In genomic region chr2:138514173-138514572, GRCh38 we compare ENCODE assay signal across 20 cellular contexts. TPM values are rescaled to one million over a fixed set of nuclear protein-coding genes. Genes with fewer than 3 reads are reported as not detected.
DNase-seq lines count a peak whose midpoint lies in the region; TF ChIP-seq lines count a peak whose summit lies in the region.
"Had no signal": no experiment of that assay in that cellular context is flagged by ENCODE, and none has a peak within 500 bp of the region (broad histone marks: within the 10 kb centered on the region; RNA-seq: fewer than 3 reads in every experiment).

No MANE protein-coding gene starts in this region.

- H3K9me3 ChIP-seq in Caco-2 (no peaks in the 10 kb centered on the region), HUES48 (ENCODE audit: control insufficient read depth, insufficient read depth, low read length) (no peaks in the 10 kb centered on the region), trophoblast cell (ENCODE audit: insufficient read depth, low read depth, low read length) (no peaks in the 10 kb centered on the region)

- H2BK120ac ChIP-seq in trophoblast cell (ENCODE audit: insufficient read depth, low read length, poor library complexity): no peak overlapping the region

- H3K27me3 Mint-ChIP-seq in Caco-2 (ENCODE audit: insufficient read depth, unreplicated experiment): no peaks in the 10 kb centered on the region
- H3K27me3 Mint-ChIP-seq in endothelial cell (ENCODE audit: unreplicated experiment): peaks cover 2% of the 10 kb centered on the region
- H3K27me3 Mint-ChIP-seq: CD4-positive, alpha-beta T cell; IgD-negative memory B cell had no signal

- H3K9ac ChIP-seq in HUES48 (ENCODE audit: low read depth, low read length) (no peak overlapping the region), trophoblast cell (ENCODE audit: low read length) (no peak overlapping the region)
- H3K9ac ChIP-seq: BLaER1 treated with 17β-estradiol and CSF1 and Interleukin-3, amounts not matched to agents 10 nM and 100 nM had no signal

- POLR2A ChIA-PET in Caco-2 (lab: Charles Lee): no interaction called here

- no peaks in the 10 kb centered on the region for H3K27me3 ChIP-seq in Caco-2 (replicated peaks; ENCODE audit: control insufficient read depth, insufficient read depth, low read length)
- H3K27me3 ChIP-seq in HUES48 (ENCODE audit: control insufficient read depth, insufficient read depth, low read length): no peaks in the 10 kb centered on the region
- H3K27me3 ChIP-seq in trophoblast cell (ENCODE audit: insufficient read depth, low read length): no peaks in the 10 kb centered on the region
- no peaks in the 10 kb centered on the region for H3K27me3 ChIP-seq in brain microvascular endothelial cell (replicated peaks)

- H3K27ac ChIP-seq in HUES48 (ENCODE audit: low read depth, low read length) (peak overlapping the region; percentile 46), trophoblast cell (ENCODE audit: low read depth, low read length) (no peak overlapping the region), brain microvascular endothelial cell (no peak overlapping the region)
- H3K27ac ChIP-seq: BLaER1 treated with 17β-estradiol and CSF1 and Interleukin-3, amounts not matched to agents 10 nM and 100 nM had no signal

- H2AFZ ChIP-seq in trophoblast cell (ENCODE audit: insufficient read depth, low read length, poor library complexity): no peak overlapping the region

- TF ChIP-seq CTCF in Caco-2 (IDR thresholded peaks at IDR 0.05; ENCODE audit: insufficient read depth in 1 of 2, low read depth in 1 of 2, low read length in 1 of 2, severe bottlenecking in 1 of 2, unreplicated experiment in 1 of 2): no peak
- TF ChIP-seq CTCF in endothelial cell (IDR thresholded peaks at IDR 0.05; ENCODE audit: unreplicated experiment): no peak
- TF ChIP-seq CTCF in brain microvascular endothelial cell (IDR thresholded peaks at IDR 0.05; ENCODE audit: low read depth, low read length, missing control alignments): no peak

- no peak overlapping the region for H3K23ac ChIP-seq in trophoblast cell (ENCODE audit: low read length)

- H3K4me1 Mint-ChIP-seq in Caco-2 (ENCODE audit: low read depth, unreplicated experiment) (peaks cover 23% of the 10 kb centered on the region), endothelial cell (ENCODE audit: unreplicated experiment) (peaks cover 55% of the 10 kb centered on the region)

- H3K4me1 ChIP-seq in Caco-2: peaks cover 35% of the 10 kb centered on the region
- peaks cover 28% of the 10 kb centered on the region for H3K4me1 ChIP-seq in HUES48 (ENCODE audit: control insufficient read depth, insufficient read depth, low read length)
- H3K4me1 ChIP-seq in trophoblast cell (ENCODE audit: control insufficient read depth in 1 of 2, insufficient read depth in 2 of 2, low read length in 2 of 2): peaks cover 3 to 8% of the 10 kb centered on the region in 2 experiments

- no peak overlapping the region for H3K14ac ChIP-seq in trophoblast cell (ENCODE audit: low read length)

- no TSS peak for BruUV-seq in Caco-2 (replicated peaks; lab: Mats Ljungman, UMichigan)

- WGBS in trophoblast cell (ENCODE audit: extremely low coverage, insufficient coverage, insufficient read length): no CpG with 5 or more reads among the region's 3 CpGs

- H3K79me1 ChIP-seq in trophoblast cell (ENCODE audit: low read length): peaks cover 5% of the 10 kb centered on the region

- peak overlapping the region; percentile 44 for H3K27ac Mint-ChIP-seq in Caco-2 (ENCODE audit: unreplicated experiment)
- H3K27ac Mint-ChIP-seq in endothelial cell (ENCODE audit: unreplicated experiment): peak overlapping the region; percentile 65
- H3K27ac Mint-ChIP-seq: CD4-positive, alpha-beta T cell; HFFc6; IgD-negative memory B cell had no signal

- peak overlapping the region; percentile 62 for H3K4ac ChIP-seq in trophoblast cell (ENCODE audit: low read depth, low read length)

- H3K18ac ChIP-seq in trophoblast cell (ENCODE audit: low read length): no peak overlapping the region

- H3K4me3 ChIP-seq in Caco-2 (ENCODE audit: low read depth, low read length) (no peak overlapping the region), HUES48 (ENCODE audit: low read depth, low read length) (no peak overlapping the region), trophoblast cell (ENCODE audit: low read depth, low read length) (no peak overlapping the region), brain microvascular endothelial cell (ENCODE audit: low read depth, low read length) (no peak overlapping the region)
- H3K4me3 ChIP-seq: BLaER1 treated with 17β-estradiol and CSF1 and Interleukin-3, amounts not matched to agents 10 nM and 100 nM had no signal

- intact Hi-C loops in Caco-2 (cut with micrococcal nuclease; ENCODE audit: unreplicated experiment): no loop called here

- H4K91ac ChIP-seq in trophoblast cell (ENCODE audit: low read depth, low read length): no peak overlapping the region

- H3K36me3 Mint-ChIP-seq in Caco-2 (ENCODE audit: insufficient read depth, unreplicated experiment): peaks cover 15% of the 10 kb centered on the region
- no peaks in the 10 kb centered on the region for H3K36me3 Mint-ChIP-seq in endothelial cell (ENCODE audit: low read depth, unreplicated experiment)

- no peak overlapping the region for H3K4me2 ChIP-seq in trophoblast cell (ENCODE audit: low read length)

- H3K4me3 Mint-ChIP-seq in Caco-2 (ENCODE audit: unreplicated experiment): no peak overlapping the region
- H3K4me3 Mint-ChIP-seq in endothelial cell (ENCODE audit: unreplicated experiment): no peak overlapping the region
- H3K4me3 Mint-ChIP-seq: CD4-positive, alpha-beta T cell; H9; HFFc6 had no signal

- in situ Hi-C loops in brain microvascular endothelial cell (cut with HindIII; ENCODE audit: low pct_ligation_motif_present, low sequenced_read_pairs): no loop called here

- H3K36me3 ChIP-seq in Caco-2 (ENCODE audit: control insufficient read depth, insufficient read depth, low read length) (no peaks in the 10 kb centered on the region), HUES48 (ENCODE audit: control insufficient read depth, insufficient read depth, low read length) (no peaks in the 10 kb centered on the region), trophoblast cell (ENCODE audit: control insufficient read depth in 1 of 2, insufficient read depth in 2 of 2, low read length in 2 of 2) (peaks cover 0 to 1% of the 10 kb centered on the region in 2 experiments), brain microvascular endothelial cell (replicated peaks) (no peaks in the 10 kb centered on the region)

- H2BK12ac ChIP-seq in trophoblast cell (ENCODE audit: low read length): no peak overlapping the region

- H2AK5ac ChIP-seq in trophoblast cell (ENCODE audit: low read length): no peak overlapping the region

- peak overlapping the region; percentile 31 for H2BK5ac ChIP-seq in trophoblast cell (ENCODE audit: low read depth, low read length, poor library complexity)

- H4K8ac ChIP-seq in trophoblast cell (ENCODE audit: low read depth, low read length): no peak overlapping the region

- no peak overlapping the region for H4K12ac ChIP-seq in trophoblast cell (ENCODE audit: low read depth, low read length)

- peaks cover 17% of the 10 kb centered on the region for H3K79me2 ChIP-seq in trophoblast cell (ENCODE audit: control insufficient read depth, insufficient read depth, low read length, poor library complexity)

- CTCF ChIA-PET in Caco-2 (lab: Charles Lee): no interaction called here

- peaks cover 7% of the 10 kb centered on the region for H3K9me3 Mint-ChIP-seq in Caco-2 (ENCODE audit: unreplicated experiment)
- no peaks in the 10 kb centered on the region for H3K9me3 Mint-ChIP-seq in endothelial cell (ENCODE audit: unreplicated experiment)
- H3K9me3 Mint-ChIP-seq: H9, HFFc6 had no signal

- no peak for DNase-seq in Caco-2
- no peak for DNase-seq in endothelial cell (ENCODE audit: low spot score)
- no peak for DNase-seq in trophoblast cell
- no peak for DNase-seq in brain microvascular endothelial cell
- DNase-seq in NCI-H2107 treated with DMSO at 0.1 percent for 48 hours (lab: John Stamatoyannopoulos, UW; ENCODE audit: unreplicated experiment): no peak
- no peak for DNase-seq in NOMO-1 treated with dmso at 0.1 percent for 144 hours (lab: John Stamatoyannopoulos, UW; ENCODE audit: unreplicated experiment)
- DNase-seq: CD4-positive, alpha-beta T cell; DMS53; H9; HFFc6; NCI-H1092 treated with DMSO at 0.1 percent for 48 hours; NCI-H1436 treated with DMSO at 0.1 percent for 48 hours; NCI-H1930; NCI-H446 treated with DMSO at 0.1 percent for 48 hours; NCI-H526; RPMI8226; SHP77 had no signal

RNA-seq across cellular contexts. Expression of gene SPOPL, which starts 12.6 kb away (rescaled TPM):
- total RNA-seq in Caco-2 (2022) (31.6 and 32.9 TPM in 2 replicates), endothelial cell (ENCODE audit: unreplicated experiment) (27.8 TPM)
- 21.4 and 22.5 TPM in 2 replicates for polyA plus RNA-seq in trophoblast cell (2013)
